In the genomic region with DNA sequence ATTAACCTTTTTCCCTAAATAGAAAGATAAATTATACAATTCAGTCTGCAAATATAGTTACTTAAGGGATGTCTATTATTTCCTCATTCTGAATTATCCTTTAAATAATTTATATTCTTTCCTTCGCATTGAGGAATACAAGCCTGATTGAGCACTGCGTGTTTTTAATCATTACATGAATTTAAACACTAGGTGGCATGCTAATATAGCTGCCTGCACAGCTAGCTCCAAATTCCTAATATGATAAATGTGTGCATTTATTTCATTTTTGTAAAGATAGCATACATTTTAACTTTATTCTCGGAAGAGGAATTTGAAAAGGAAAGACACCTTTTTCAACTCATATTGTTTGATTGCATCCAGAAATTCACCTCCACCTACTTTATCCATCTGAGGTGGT, we compare ENCODE assay signal across 7 cellular contexts.
DNase-seq lines count a peak whose midpoint lies in the region; ATAC-seq and TF ChIP-seq lines count a peak whose summit lies in the region.
"Not testable (repeated sequence)": the region's sequence is repeated elsewhere in the genome, so short reads cannot be mapped to it uniquely, and the experiment has no call there.

No MANE protein-coding gene starts in this region.

- H4K20me1 ChIP-seq in DOHH2 (ENCODE audit: control insufficient read depth, insufficient read depth, low read depth, low read length) = not testable (repeated sequence)

- not testable (repeated sequence) for H3K9me3 Mint-ChIP-seq in glutamatergic neuron (ENCODE audit: unreplicated experiment)
- H3K9me3 Mint-ChIP-seq in nephron progenitor cell = peaks cover 31% of the 10 kb centered on the region

- not testable (repeated sequence) for H3K4me1 ChIP-seq in DOHH2 (ENCODE audit: control insufficient read depth, low read length); Panc1 (ENCODE audit: control insufficient read depth, insufficient read depth, low read length)

- not testable (repeated sequence) for H3K9me3 ChIP-seq in DOHH2 (ENCODE audit: control insufficient read depth, insufficient read depth, low read length); Panc1 (ENCODE audit: control insufficient read depth, insufficient read depth, low read depth, low read length)

- H3K4me3 ChIP-seq in DOHH2 (ENCODE audit: low read length); Panc1 (ENCODE audit: low read depth in 2 of 2, low read length in 2 of 2); dorsolateral prefrontal cortex: not testable (repeated sequence)

- H3F3A ChIP-seq in DOHH2 (ENCODE audit: control insufficient read depth, insufficient read depth) = not testable (repeated sequence)

- not testable (repeated sequence) for H3K79me2 ChIP-seq in DOHH2 (ENCODE audit: control insufficient read depth, low read length)

- H3K27ac ChIP-seq in DOHH2 (ENCODE audit: low read depth, low read length); Panc1 (ENCODE audit: low read length); dorsolateral prefrontal cortex: not testable (repeated sequence)

- not testable (repeated sequence) for H3K36me3 ChIP-seq in DOHH2 (ENCODE audit: control insufficient read depth, low read length); Panc1 (ENCODE audit: control insufficient read depth, insufficient read depth, low read length)

- not testable (repeated sequence) for ATAC-seq in Panc1

- peak; percentile 19 for TF ChIP-seq CTCF in DOHH2 (IDR thresholded peaks at IDR 0.05; ENCODE audit: low read depth, low read length, poor library complexity, severe bottlenecking)
- peak; percentile 10; the same call in 1 of the 2 replicates for TF ChIP-seq CTCF in Panc1 (IDR thresholded peaks at IDR 0.05)
- peak in 43 of 56 donors; percentile 20 to 66 (median 39) for TF ChIP-seq CTCF in dorsolateral prefrontal cortex (IDR thresholded peaks at IDR 0.05 in 54 of 56, conservative IDR thresholded peaks at IDR 0.05 in 2 of 56; ENCODE audit: low read depth in 1 of 56, partially characterized antibody in 56 of 56)
- TF ChIP-seq CTCF in glutamatergic neuron (IDR thresholded peaks at IDR 0.05; ENCODE audit: partially characterized antibody, unreplicated experiment) = peak; percentile 11
- peak; percentile 49 for TF ChIP-seq CTCF in nephron progenitor cell (IDR thresholded peaks at IDR 0.05)

- in situ Hi-C loops in KBM-7 (cut with MboI; ENCODE audit: low pct_unique_long_range_greater_than_20kb, low sequenced_read_pairs); Panc1 (cut with HindIII; ENCODE audit: low pct_unique_long_range_greater_than_20kb, low sequenced_read_pairs): not testable (repeated sequence)

- POLR2A ChIA-PET in Panc1 (lab: Charles Lee) = not testable (repeated sequence)

- not testable (repeated sequence) for BruUV-seq in Panc1 (replicated peaks; lab: Mats Ljungman, UMichigan)

- H3K27me3 Mint-ChIP-seq in glutamatergic neuron (ENCODE audit: unreplicated experiment); nephron progenitor cell (ENCODE audit: low read depth, poor library complexity): not testable (repeated sequence)

- CTCF ChIA-PET in Panc1 (lab: Charles Lee) = not testable (repeated sequence)

- H3K4me3 Mint-ChIP-seq in glutamatergic neuron (ENCODE audit: unreplicated experiment); nephron progenitor cell: not testable (repeated sequence)

- not testable (repeated sequence) for H3K27me3 ChIP-seq in DOHH2 (ENCODE audit: control insufficient read depth, low read length); Panc1 (ENCODE audit: control insufficient read depth, insufficient read depth, low read length)
- peaks cover 0 to 14% (median 0%) of the 10 kb centered on the region in 45 donors for H3K27me3 ChIP-seq in dorsolateral prefrontal cortex

- not testable (repeated sequence) for H3K4me1 Mint-ChIP-seq in glutamatergic neuron (ENCODE audit: low read depth, unreplicated experiment)
- H3K4me1 Mint-ChIP-seq in nephron progenitor cell = peaks cover 27% of the 10 kb centered on the region

- not testable (repeated sequence) for H3K27ac Mint-ChIP-seq in glutamatergic neuron (ENCODE audit: unreplicated experiment); nephron progenitor cell

- intact Hi-C loops in Panc1 (cut with micrococcal nuclease; ENCODE audit: unreplicated experiment) = not testable (repeated sequence)
- intact Hi-C loops in dorsolateral prefrontal cortex (cut with DNase I) = loop anchor here in 1 of 2 donors (5.0 to 10.0 kb wide), 2 partner anchors 427 to 520 kb away; no protein-coding TSS in a partner anchor

- not testable (repeated sequence) for H3K9me2 ChIP-seq in DOHH2 (replicated peaks; ENCODE audit: control insufficient read depth, low read length)

- not testable (repeated sequence) for H3K4me2 ChIP-seq in DOHH2 (ENCODE audit: low read length)

- DNase-seq in KBM-7 (peak; percentile 10), astrocyte of the hippocampus (ENCODE audit: low read depth, low spot score) (peak; percentile 7)
- not testable (repeated sequence) for DNase-seq in Panc1 (ENCODE audit: low read depth, low spot score); dorsolateral prefrontal cortex; glutamatergic neuron; nephron progenitor cell

- H3K36me3 Mint-ChIP-seq in glutamatergic neuron (ENCODE audit: unreplicated experiment) = not testable (repeated sequence)
- H3K36me3 Mint-ChIP-seq in nephron progenitor cell (ENCODE audit: low read depth) = peaks cover 11% of the 10 kb centered on the region
